Comparison of ENCODE assay signal across 36 cellular contexts in genomic region chr5:1321576-1321975, GRCh38. TPM values are rescaled to one million over a fixed set of nuclear protein-coding genes. Genes with fewer than 3 reads are reported as not detected.
A peak's percentile ranks its signal among the peaks of the same experiment; 100 is the strongest.
DNase-seq lines count a peak whose midpoint lies in the region; ATAC-seq and TF ChIP-seq lines count a peak whose summit lies in the region.
"Had no signal": no experiment of that assay in that cellular context is flagged by ENCODE, and none has a peak within 500 bp of the region (broad histone marks: within the 10 kb centered on the region; RNA-seq: fewer than 3 reads in every experiment).

No MANE protein-coding gene starts in this region.

- no peak overlapping the region for H3K4me3 Mint-ChIP-seq in natural killer cell treated with Interleukin-12 subunit alpha and Interleukin-12 subunit beta and Interleukin-15 and Interleukin-18, amount 100 ng/mL, for 72 hours
- H3K4me3 Mint-ChIP-seq in effector memory CD8-positive, alpha-beta T cell = no peak overlapping the region
- H3K4me3 Mint-ChIP-seq in neural progenitor cell = no peak overlapping the region
- H3K4me3 Mint-ChIP-seq: activated T-cell treated with anti-CD3 and anti-CD28 coated beads, Interleukin-2, amount 50 U/mL, for 4 hours; brain; CD8-positive, alpha-beta T cell had no signal

- H3K27me3 ChIP-seq in smooth muscle cell (ENCODE audit: low read depth) (no peaks in the 10 kb centered on the region), neural progenitor cell (no peaks in the 10 kb centered on the region)
- H3K27me3 ChIP-seq: adrenal gland, dorsolateral prefrontal cortex, hepatocyte, pancreas, testis, vagina had no signal

- H3K4me1 ChIP-seq in smooth muscle cell (ENCODE audit: low read depth) (no peaks in the 10 kb centered on the region), neural progenitor cell (peaks cover 2% of the 10 kb centered on the region)
- H3K4me1 ChIP-seq: adrenal gland, testis had no signal

- H4K20me1 ChIP-seq in smooth muscle cell (ENCODE audit: low read depth) (no peaks in the 10 kb centered on the region), neural progenitor cell (ENCODE audit: low read depth) (no peaks in the 10 kb centered on the region)

- peaks cover 28% of the 10 kb centered on the region for H3K36me3 Mint-ChIP-seq in natural killer cell treated with Interleukin-12 subunit alpha and Interleukin-12 subunit beta and Interleukin-15 and Interleukin-18, amount 100 ng/mL, for 72 hours
- peaks cover 28% of the 10 kb centered on the region for H3K36me3 Mint-ChIP-seq in effector memory CD8-positive, alpha-beta T cell (ENCODE audit: insufficient read depth)
- H3K36me3 Mint-ChIP-seq in neural progenitor cell = peaks cover 17% of the 10 kb centered on the region

- H3K9me3 ChIP-seq in smooth muscle cell (replicated peaks; ENCODE audit: low read depth) = no peaks in the 10 kb centered on the region
- no peaks in the 10 kb centered on the region for H3K9me3 ChIP-seq in neural progenitor cell (ENCODE audit: low read depth)
- H3K9me3 ChIP-seq: adrenal gland, pancreas, testis, vagina had no signal

- H3K9ac ChIP-seq in smooth muscle cell (ENCODE audit: low read depth) = no peak overlapping the region
- no peak overlapping the region for H3K9ac ChIP-seq in neural progenitor cell

- no peaks in the 10 kb centered on the region for H3K9me3 Mint-ChIP-seq in natural killer cell treated with Interleukin-12 subunit alpha and Interleukin-12 subunit beta and Interleukin-15 and Interleukin-18, amount 100 ng/mL, for 72 hours
- no peaks in the 10 kb centered on the region for H3K9me3 Mint-ChIP-seq in effector memory CD8-positive, alpha-beta T cell
- H3K9me3 Mint-ChIP-seq in neural progenitor cell = no peaks in the 10 kb centered on the region
- H3K9me3 Mint-ChIP-seq: activated T-cell treated with anti-CD3 and anti-CD28 coated beads, Interleukin-2, amount 50 U/mL, for 4 hours; brain; CD8-positive, alpha-beta T cell had no signal

- H3K36me3 ChIP-seq in smooth muscle cell (ENCODE audit: low read depth) (peaks cover 5% of the 10 kb centered on the region), neural progenitor cell (no peaks in the 10 kb centered on the region)

- peak; percentile 58 for DNase-seq in cardiac septum (ENCODE audit: low spot score)
- DNase-seq in Right ventricle myocardium inferior (ENCODE audit: missing footprints) = no peak
- peak; percentile 50 for DNase-seq in coronary artery (ENCODE audit: low spot score)
- DNase-seq in natural killer cell treated with Interleukin-12 subunit alpha and Interleukin-12 subunit beta and Interleukin-15 and Interleukin-18, amount 100 ng/mL, for 72 hours (ENCODE audit: low spot score) = peak; percentile 31
- DNase-seq in NCI-H2196 (lab: John Stamatoyannopoulos, UW; ENCODE audit: unreplicated experiment) = no peak
- DNase-seq in effector memory CD8-positive, alpha-beta T cell = no peak
- no peak for DNase-seq in smooth muscle cell (lab: John Stamatoyannopoulos, UW; ENCODE audit: unreplicated experiment)
- DNase-seq in neural progenitor cell (ENCODE audit: low spot score) = no peak
- DNase-seq: activated CD4-positive, alpha-beta T cell treated with anti-CD3 and anti-CD28 coated beads for 48 hours; activated CD8-positive, alpha-beta memory T cell treated with anti-CD3 and anti-CD28 coated beads for 24 hours; activated naive CD4-positive, alpha-beta T cell; activated T-cell treated with anti-CD3 and anti-CD28 coated beads, Interleukin-2, amount 50 U/mL, for 4 hours; CD8-positive, alpha-beta T cell; cerebellar nuclear complex; EL; HCEC 1CT; mammary epithelial cell; MV-4-11; NCI-H1436; NCI-H345; PC-9; retina; SHP77; stimulated activated naive CD8-positive, alpha-beta T cell treated with anti-CD3 and anti-CD28 coated beads, Interleukin-15, Interleukin-2, amounts not matched to agents 100 U/mL and 50 U/mL, for 24 hours; testis had no signal

- peaks cover 0 to 5% of the 10 kb centered on the region in 2 donors for H3K27me3 Mint-ChIP-seq in natural killer cell treated with Interleukin-12 subunit alpha and Interleukin-12 subunit beta and Interleukin-15 and Interleukin-18, amount 100 ng/mL, for 72 hours
- H3K27me3 Mint-ChIP-seq in effector memory CD8-positive, alpha-beta T cell = no peaks in the 10 kb centered on the region
- H3K27me3 Mint-ChIP-seq in neural progenitor cell (ENCODE audit: insufficient read depth, low read depth) = no peaks in the 10 kb centered on the region

- H3K27ac ChIP-seq in coronary artery = no peak overlapping the region
- H3K27ac ChIP-seq in smooth muscle cell (ENCODE audit: low read depth) = no peak overlapping the region
- no peak overlapping the region for H3K27ac ChIP-seq in neural progenitor cell
- H3K27ac ChIP-seq: adrenal gland, dorsolateral prefrontal cortex, hepatocyte, pancreas, PC-9, skin epidermis, testis, vagina had no signal

- intact Hi-C loops in cardiac septum (cut with DNase I) (no loop called here), Right ventricle myocardium inferior (cut with DNase I) (no loop called here)

- peaks cover 15 to 17% of the 10 kb centered on the region in 2 donors for H3K4me1 Mint-ChIP-seq in natural killer cell treated with Interleukin-12 subunit alpha and Interleukin-12 subunit beta and Interleukin-15 and Interleukin-18, amount 100 ng/mL, for 72 hours (ENCODE audit: low read depth in 2 of 2)
- H3K4me1 Mint-ChIP-seq in effector memory CD8-positive, alpha-beta T cell (ENCODE audit: low read depth in 2 of 2) = peaks cover 11 to 15% of the 10 kb centered on the region in 2 donors
- H3K4me1 Mint-ChIP-seq in neural progenitor cell = peaks cover 1% of the 10 kb centered on the region
- H3K4me1 Mint-ChIP-seq: brain had no signal

- H3K4me3 ChIP-seq in coronary artery (no peak overlapping the region), smooth muscle cell (no peak overlapping the region), neural progenitor cell (no peak overlapping the region)
- H3K4me3 ChIP-seq: adrenal gland, dorsolateral prefrontal cortex, hepatocyte, pancreas, PC-9, skin epidermis, testis, vagina had no signal

- 98% methylated on average over 16 of the region's 16 CpGs for WGBS in smooth muscle cell (ENCODE audit: low lambda C conversion rate)

- H2AFZ ChIP-seq in smooth muscle cell (ENCODE audit: low read depth) = no peak overlapping the region
- H2AFZ ChIP-seq in neural progenitor cell (replicated peaks) = no peak overlapping the region
- H2AFZ ChIP-seq: hepatocyte, PC-9 had no signal

- H3K27ac Mint-ChIP-seq in natural killer cell treated with Interleukin-12 subunit alpha and Interleukin-12 subunit beta and Interleukin-15 and Interleukin-18, amount 100 ng/mL, for 72 hours = no peak overlapping the region
- no peak overlapping the region for H3K27ac Mint-ChIP-seq in effector memory CD8-positive, alpha-beta T cell
- no peak overlapping the region for H3K27ac Mint-ChIP-seq in neural progenitor cell
- H3K27ac Mint-ChIP-seq: brain; CD8-positive, alpha-beta T cell had no signal

- H3K4me2 ChIP-seq in smooth muscle cell (no peak overlapping the region), neural progenitor cell (no peak overlapping the region)
- H3K4me2 ChIP-seq: hepatocyte, PC-9 had no signal

- H3F3A ChIP-seq in smooth muscle cell (ENCODE audit: low read depth) (peaks cover 3% of the 10 kb centered on the region), neural progenitor cell (ENCODE audit: low read depth) (peaks cover 10% of the 10 kb centered on the region)

- no peak for ATAC-seq in Right ventricle myocardium inferior
- ATAC-seq in natural killer cell treated with Interleukin-12 subunit alpha and Interleukin-12 subunit beta and Interleukin-15 and Interleukin-18, amount 100 ng/mL, for 72 hours = no peak
- ATAC-seq in effector memory CD8-positive, alpha-beta T cell (replicated peaks) = no peak
- ATAC-seq: activated T-cell treated with anti-CD3 and anti-CD28 coated beads, Interleukin-2, amount 50 U/mL, for 4 hours; CD8-positive, alpha-beta T cell; HepG2; pancreas; stimulated activated naive CD8-positive, alpha-beta T cell treated with anti-CD3 and anti-CD28 coated beads, Interleukin-15, Interleukin-2, amounts not matched to agents 100 U/mL and 50 U/mL, for 24 hours had no signal

- no peak for TF ChIP-seq CTCF in coronary artery (IDR thresholded peaks at IDR 0.05)
- no peak for TF ChIP-seq CTCF in smooth muscle cell (IDR thresholded peaks at IDR 0.05; ENCODE audit: borderline replicate concordance, insufficient read depth, poor library complexity, severe bottlenecking)
- no peak for TF ChIP-seq CTCF in neural progenitor cell (IDR thresholded peaks at IDR 0.05)

- no peaks in the 10 kb centered on the region for H3K79me2 ChIP-seq in smooth muscle cell (ENCODE audit: low read depth)
- H3K79me2 ChIP-seq in neural progenitor cell (ENCODE audit: low read depth) = no peaks in the 10 kb centered on the region
- H3K79me2 ChIP-seq: hepatocyte had no signal

RNA-seq across cellular contexts. Expression of gene CLPTM1L, which starts 23.3 kb away (rescaled TPM):
- total RNA-seq in cardiac septum = 42.6 TPM
- total RNA-seq in Right ventricle myocardium inferior = 33.3 TPM
- 100 to 1,000 TPM; 112 to 178 TPM for total RNA-seq in natural killer cell treated with Interleukin-12 subunit alpha and Interleukin-12 subunit beta and Interleukin-15 and Interleukin-18, amount 100 ng/mL, for 72 hours
- 86.3 and 127 TPM in 2 replicates for total RNA-seq in smooth muscle cell
- 125 and 135 TPM in 2 replicates for polyA plus RNA-seq in smooth muscle cell
- 74.8 and 79.9 TPM in 2 replicates for total RNA-seq in neural progenitor cell (ENCODE audit: low replicate concordance)

RNA-seq across cellular contexts. Expression of gene TERT, which starts 26.7 kb away (rescaled TPM):
- total RNA-seq in cardiac septum = not detected
- not detected for total RNA-seq in Right ventricle myocardium inferior
- total RNA-seq in natural killer cell treated with Interleukin-12 subunit alpha and Interleukin-12 subunit beta and Interleukin-15 and Interleukin-18, amount 100 ng/mL, for 72 hours = 1 to 10 TPM in 1 of 2 donors, not detected in 1; 1.3 TPM
- not detected in 2 replicates for total RNA-seq in smooth muscle cell
- not detected in 2 replicates for polyA plus RNA-seq in smooth muscle cell
- 2.4 and 14.8 TPM in 2 replicates for total RNA-seq in neural progenitor cell (ENCODE audit: low replicate concordance)
- total RNA-seq: endothelial cell of umbilical vein, fibroblast of lung, hepatocyte, mammary epithelial cell, vagina had no signal
- polyA plus RNA-seq: adrenal gland, fibroblast of lung, mammary epithelial cell, neural cell, pancreas had no signal

Comparison
In these comparisons a context has a peak if more than half of its experiments do, and no peak if none do; other contexts are left out.
1. DNase-seq: peak in cardiac septum (single experiment), coronary artery (single experiment) and natural killer cell treated with Interleukin-12 subunit alpha and Interleukin-12 subunit beta and Interleukin-15 and Interleukin-18, amount 100 ng/mL, for 72 hours (single experiment); none in Right ventricle myocardium inferior (single experiment), NCI-H2196 (single experiment), effector memory CD8-positive, alpha-beta T cell (0 of 3), smooth muscle cell (single experiment) and neural progenitor cell (single experiment).